Comparison of ENCODE assay signal across 8 cellular contexts in genomic region chr15:69298697-69299441, GRCh38. TPM values are rescaled to one million over a fixed set of nuclear protein-coding genes. Genes with fewer than 3 reads are reported as not detected.
DNase-seq lines count a peak whose midpoint lies in the region; FAIRE-seq and TF ChIP-seq lines count a peak whose summit lies in the region.

TSS of gene PAQR5 (plus strand) at chr15:69298912. CDS start at chr15:69360081, 61,169 bp downstream.

- DNase-seq in ELF-1 (ENCODE audit: low read depth, low spot score) = peak; percentile 21
- peak; percentile 50 for DNase-seq in NCI-H146 (lab: John Stamatoyannopoulos, UW)
- no peak for DNase-seq in astrocyte of the spinal cord (ENCODE audit: low read depth, low spot score)
- DNase-seq in iPS-NIHi11 (ENCODE audit: low spot score) = peak; percentile 91
- DNase-seq in stimulated activated CD4-positive, alpha-beta T cell treated with anti-CD3 and anti-CD28 coated beads, Interleukin-15, amount 100 ng/mL, for 24 hours = peak; percentile 43
- no peak for DNase-seq in GM12891 (ENCODE audit: insufficient read length, low spot score)
- no peak for DNase-seq in effector CD8-positive, alpha-beta T cell (lab: John Stamatoyannopoulos, UW)
- no peak for DNase-seq in NK-92 (lab: John Stamatoyannopoulos, UW; ENCODE audit: unreplicated experiment)

- H3K4me3 ChIP-seq in astrocyte of the spinal cord (ENCODE audit: low read depth, low read length) = peak within 1 kb of the TSS; percentile 35

- no peak for FAIRE-seq in GM12891 (lab: Jason Lieb, UNC)

- TF ChIP-seq POLR2A in GM12891 (IDR thresholded peaks at IDR 0.05; ENCODE audit: low read depth, low read length) = no peak

- no peak for TF ChIP-seq CTCF in astrocyte of the spinal cord (IDR thresholded peaks at IDR 0.05; ENCODE audit: low read depth, low read length)

- in situ Hi-C loops in astrocyte of the spinal cord (cut with HindIII; ENCODE audit: low sequenced_read_pairs) = no loop called here

TF ChIP-seq in GM12891, 5 proteins besides CTCF, POLR2A, EP300 and RAD21:
- no peak for TF ChIP-seq SPI1 (IDR thresholded peaks at IDR 0.05; ENCODE audit: low read depth, low read length)
- TF ChIP-seq POU2F2 (IDR thresholded peaks at IDR 0.05; ENCODE audit: low read depth, low read length) = no peak
- TF ChIP-seq POLR2AphosphoS5 (IDR thresholded peaks at IDR 0.05; ENCODE audit: low read depth, low read length) = no peak
- TF ChIP-seq PAX5 (IDR thresholded peaks at IDR 0.05; ENCODE audit: insufficient read depth, low read length, severe bottlenecking) = no peak
- no peak for TF ChIP-seq TAF1 (IDR thresholded peaks at IDR 0.05; ENCODE audit: low read depth, low read length)
TF ChIP-seq in GM12891: peak in this region for 0.

RNA-seq across cellular contexts. Expression of gene PAQR5, which starts in this region (rescaled TPM):
- polyA plus RNA-seq in GM12891 (2012; ENCODE audit: low read depth, missing spikeins) = not detected

Comparison
In these comparisons a context has a peak if more than half of its experiments do, and no peak if none do; other contexts are left out.
1. DNase-seq: peak in ELF-1 (single experiment), NCI-H146 (single experiment), iPS-NIHi11 (single experiment) and stimulated activated CD4-positive, alpha-beta T cell treated with anti-CD3 and anti-CD28 coated beads, Interleukin-15, amount 100 ng/mL, for 24 hours (single experiment); none in astrocyte of the spinal cord (single experiment), GM12891 (single experiment), effector CD8-positive, alpha-beta T cell (single experiment) and NK-92 (single experiment).